Comparison of ENCODE assay signal across 1 cellular context in the genomic region with DNA sequence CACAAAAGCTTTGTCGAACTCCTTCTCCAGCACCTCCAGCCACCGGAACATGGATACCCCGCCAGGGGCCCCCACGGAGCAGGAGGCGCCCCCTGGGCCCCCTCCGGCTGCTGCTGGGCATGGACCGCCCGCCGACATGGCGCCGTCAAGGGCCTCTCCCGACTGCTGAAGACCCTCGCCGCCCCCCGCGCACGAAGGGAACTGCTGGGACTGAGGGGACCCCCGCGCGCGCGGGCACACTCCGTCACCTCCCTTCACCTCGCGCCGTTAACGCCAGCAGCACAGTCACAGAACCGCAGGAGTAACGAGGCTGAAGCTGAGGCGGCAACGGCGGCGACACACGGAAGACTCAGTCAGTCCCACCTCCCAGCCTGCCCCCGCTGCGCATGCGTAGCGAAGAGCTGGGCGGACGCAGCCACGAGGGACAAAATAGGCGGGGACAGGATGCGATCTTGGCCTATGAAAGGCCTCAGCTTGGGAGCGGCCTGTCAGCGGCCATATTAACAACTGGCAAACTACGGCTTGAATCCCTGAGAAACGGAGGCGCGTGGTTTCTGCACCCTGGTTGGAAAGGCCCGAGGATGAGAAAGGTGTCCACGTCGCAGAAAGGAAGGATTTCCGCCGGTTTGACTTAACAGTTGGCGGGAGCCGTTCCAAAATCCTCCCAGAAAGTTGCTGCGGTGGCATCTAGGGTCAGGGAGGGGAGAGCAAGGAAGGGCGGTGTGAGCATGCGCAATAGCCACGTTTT.
A peak's percentile ranks its signal among the peaks of the same experiment; 100 is the strongest.
TF ChIP-seq lines count a peak whose summit lies in the region.

A gene (minus strand): TSS at position 361 of the 748 bp plus-strand sequence. CDS start 223 bp downstream, at position 138.

TF ChIP-seq in HepG2, 621 proteins besides CTCF, POLR2A, EP300 and RAD21 (continued from another document and continues in another):
- TF ChIP-seq, protein P1, sequence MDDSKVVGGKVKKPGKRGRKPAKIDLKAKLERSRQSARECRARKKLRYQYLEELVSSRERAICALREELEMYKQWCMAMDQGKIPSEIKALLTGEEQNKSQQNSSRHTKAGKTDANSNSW (CRISPR knock-in tag; IDR thresholded peaks at IDR 0.05; ENCODE audit: borderline replicate concordance): peak; percentile 61; the same call in 1 of the 2 replicates
- peak; percentile 98 for TF ChIP-seq ERF (CRISPR knock-in tag; IDR thresholded peaks at IDR 0.05)
- TF ChIP-seq ARNTL (CRISPR knock-in tag; IDR thresholded peaks at IDR 0.05): peak; percentile 83; the same call in 1 of the 2 replicates
- peak; percentile 75; the same call in 1 of the 2 replicates for TF ChIP-seq RFXANK (CRISPR knock-in tag; IDR thresholded peaks at IDR 0.05)
- TF ChIP-seq ZNF354B (CRISPR knock-in tag; IDR thresholded peaks at IDR 0.05): 0 out of 2 replicates have a peak, but pooled peaks have one; percentile 67
- TF ChIP-seq, protein P2, sequence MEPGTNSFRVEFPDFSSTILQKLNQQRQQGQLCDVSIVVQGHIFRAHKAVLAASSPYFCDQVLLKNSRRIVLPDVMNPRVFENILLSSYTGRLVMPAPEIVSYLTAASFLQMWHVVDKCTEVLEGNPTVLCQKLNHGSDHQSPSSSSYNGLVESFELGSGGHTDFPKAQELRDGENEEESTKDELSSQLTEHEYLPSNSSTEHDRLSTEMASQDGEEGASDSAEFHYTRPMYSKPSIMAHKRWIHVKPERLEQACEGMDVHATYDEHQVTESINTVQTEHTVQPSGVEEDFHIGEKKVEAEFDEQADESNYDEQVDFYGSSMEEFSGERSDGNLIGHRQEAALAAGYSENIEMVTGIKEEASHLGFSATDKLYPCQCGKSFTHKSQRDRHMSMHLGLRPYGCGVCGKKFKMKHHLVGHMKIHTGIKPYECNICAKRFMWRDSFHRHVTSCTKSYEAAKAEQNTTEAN (CRISPR knock-in tag; conservative IDR thresholded peaks at IDR 0.05): peak; percentile 90
- TF ChIP-seq ZNF383 (CRISPR knock-in tag; IDR thresholded peaks at IDR 0.05; ENCODE audit: borderline replicate concordance): peak; percentile 94; the same call in 1 of the 2 replicates
- TF ChIP-seq ZNF484 (CRISPR knock-in tag; IDR thresholded peaks at IDR 0.05; ENCODE audit: borderline replicate concordance, low read depth): peak; percentile 63; the same call in 1 of the 2 replicates
- TF ChIP-seq SMARCC2 (IDR thresholded peaks at IDR 0.05): no peak
- TF ChIP-seq, protein P3, sequence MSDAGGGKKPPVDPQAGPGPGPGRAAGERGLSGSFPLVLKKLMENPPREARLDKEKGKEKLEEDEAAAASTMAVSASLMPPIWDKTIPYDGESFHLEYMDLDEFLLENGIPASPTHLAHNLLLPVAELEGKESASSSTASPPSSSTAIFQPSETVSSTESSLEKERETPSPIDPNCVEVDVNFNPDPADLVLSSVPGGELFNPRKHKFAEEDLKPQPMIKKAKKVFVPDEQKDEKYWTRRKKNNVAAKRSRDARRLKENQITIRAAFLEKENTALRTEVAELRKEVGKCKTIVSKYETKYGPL (CRISPR knock-in tag; IDR thresholded peaks at IDR 0.05): peak; percentile 90
- peak; percentile 97 for TF ChIP-seq SATB2 (CRISPR knock-in tag; IDR thresholded peaks at IDR 0.05)
- TF ChIP-seq KMT2A (CRISPR knock-in tag; IDR thresholded peaks at IDR 0.05): peak; percentile 95
- peak; percentile 97; the same call in 1 of the 2 replicates for TF ChIP-seq PAX8 (CRISPR knock-in tag; IDR thresholded peaks at IDR 0.05; ENCODE audit: borderline replicate concordance)
- TF ChIP-seq ZSCAN30 (CRISPR knock-in tag; IDR thresholded peaks at IDR 0.05): 0 out of 2 replicates have a peak, but pooled peaks have one; percentile 62
- TF ChIP-seq KMT2B (CRISPR knock-in tag; IDR thresholded peaks at IDR 0.05): peak; percentile 97
- TF ChIP-seq ZNF101 (CRISPR knock-in tag; IDR thresholded peaks at IDR 0.05; ENCODE audit: borderline replicate concordance, low read depth): peak; percentile 95
- TF ChIP-seq NR2F1 (CRISPR knock-in tag; IDR thresholded peaks at IDR 0.05): peak in 1 of 2 experiments; percentile 30; a peak in 2 of 4 replicates
- TF ChIP-seq, protein P4, sequence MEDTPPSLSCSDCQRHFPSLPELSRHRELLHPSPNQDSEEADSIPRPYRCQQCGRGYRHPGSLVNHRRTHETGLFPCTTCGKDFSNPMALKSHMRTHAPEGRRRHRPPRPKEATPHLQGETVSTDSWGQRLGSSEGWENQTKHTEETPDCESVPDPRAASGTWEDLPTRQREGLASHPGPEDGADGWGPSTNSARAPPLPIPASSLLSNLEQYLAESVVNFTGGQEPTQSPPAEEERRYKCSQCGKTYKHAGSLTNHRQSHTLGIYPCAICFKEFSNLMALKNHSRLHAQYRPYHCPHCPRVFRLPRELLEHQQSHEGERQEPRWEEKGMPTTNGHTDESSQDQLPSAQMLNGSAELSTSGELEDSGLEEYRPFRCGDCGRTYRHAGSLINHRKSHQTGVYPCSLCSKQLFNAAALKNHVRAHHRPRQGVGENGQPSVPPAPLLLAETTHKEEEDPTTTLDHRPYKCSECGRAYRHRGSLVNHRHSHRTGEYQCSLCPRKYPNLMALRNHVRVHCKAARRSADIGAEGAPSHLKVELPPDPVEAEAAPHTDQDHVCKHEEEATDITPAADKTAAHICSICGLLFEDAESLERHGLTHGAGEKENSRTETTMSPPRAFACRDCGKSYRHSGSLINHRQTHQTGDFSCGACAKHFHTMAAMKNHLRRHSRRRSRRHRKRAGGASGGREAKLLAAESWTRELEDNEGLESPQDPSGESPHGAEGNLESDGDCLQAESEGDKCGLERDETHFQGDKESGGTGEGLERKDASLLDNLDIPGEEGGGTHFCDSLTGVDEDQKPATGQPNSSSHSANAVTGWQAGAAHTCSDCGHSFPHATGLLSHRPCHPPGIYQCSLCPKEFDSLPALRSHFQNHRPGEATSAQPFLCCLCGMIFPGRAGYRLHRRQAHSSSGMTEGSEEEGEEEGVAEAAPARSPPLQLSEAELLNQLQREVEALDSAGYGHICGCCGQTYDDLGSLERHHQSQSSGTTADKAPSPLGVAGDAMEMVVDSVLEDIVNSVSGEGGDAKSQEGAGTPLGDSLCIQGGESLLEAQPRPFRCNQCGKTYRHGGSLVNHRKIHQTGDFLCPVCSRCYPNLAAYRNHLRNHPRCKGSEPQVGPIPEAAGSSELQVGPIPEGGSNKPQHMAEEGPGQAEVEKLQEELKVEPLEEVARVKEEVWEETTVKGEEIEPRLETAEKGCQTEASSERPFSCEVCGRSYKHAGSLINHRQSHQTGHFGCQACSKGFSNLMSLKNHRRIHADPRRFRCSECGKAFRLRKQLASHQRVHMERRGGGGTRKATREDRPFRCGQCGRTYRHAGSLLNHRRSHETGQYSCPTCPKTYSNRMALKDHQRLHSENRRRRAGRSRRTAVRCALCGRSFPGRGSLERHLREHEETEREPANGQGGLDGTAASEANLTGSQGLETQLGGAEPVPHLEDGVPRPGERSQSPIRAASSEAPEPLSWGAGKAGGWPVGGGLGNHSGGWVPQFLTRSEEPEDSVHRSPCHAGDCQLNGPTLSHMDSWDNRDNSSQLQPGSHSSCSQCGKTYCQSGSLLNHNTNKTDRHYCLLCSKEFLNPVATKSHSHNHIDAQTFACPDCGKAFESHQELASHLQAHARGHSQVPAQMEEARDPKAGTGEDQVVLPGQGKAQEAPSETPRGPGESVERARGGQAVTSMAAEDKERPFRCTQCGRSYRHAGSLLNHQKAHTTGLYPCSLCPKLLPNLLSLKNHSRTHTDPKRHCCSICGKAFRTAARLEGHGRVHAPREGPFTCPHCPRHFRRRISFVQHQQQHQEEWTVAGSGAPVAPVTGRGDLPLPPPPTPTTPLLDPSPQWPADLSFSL (CRISPR knock-in tag; IDR thresholded peaks at IDR 0.05): 0 out of 2 replicates have a peak, but pooled peaks have one; percentile 1
- no peak for TF ChIP-seq ZNF136 (CRISPR knock-in tag; IDR thresholded peaks at IDR 0.05; ENCODE audit: low read depth)
- peak; percentile 90 for TF ChIP-seq ZNF543 (CRISPR knock-in tag; IDR thresholded peaks at IDR 0.05)
- TF ChIP-seq CBX1 (IDR thresholded peaks at IDR 0.05; ENCODE audit: low read depth): peak; percentile 84
- TF ChIP-seq ZSCAN21 (CRISPR knock-in tag; IDR thresholded peaks at IDR 0.05; ENCODE audit: borderline replicate concordance): peak; percentile 97
- TF ChIP-seq, protein P5, sequence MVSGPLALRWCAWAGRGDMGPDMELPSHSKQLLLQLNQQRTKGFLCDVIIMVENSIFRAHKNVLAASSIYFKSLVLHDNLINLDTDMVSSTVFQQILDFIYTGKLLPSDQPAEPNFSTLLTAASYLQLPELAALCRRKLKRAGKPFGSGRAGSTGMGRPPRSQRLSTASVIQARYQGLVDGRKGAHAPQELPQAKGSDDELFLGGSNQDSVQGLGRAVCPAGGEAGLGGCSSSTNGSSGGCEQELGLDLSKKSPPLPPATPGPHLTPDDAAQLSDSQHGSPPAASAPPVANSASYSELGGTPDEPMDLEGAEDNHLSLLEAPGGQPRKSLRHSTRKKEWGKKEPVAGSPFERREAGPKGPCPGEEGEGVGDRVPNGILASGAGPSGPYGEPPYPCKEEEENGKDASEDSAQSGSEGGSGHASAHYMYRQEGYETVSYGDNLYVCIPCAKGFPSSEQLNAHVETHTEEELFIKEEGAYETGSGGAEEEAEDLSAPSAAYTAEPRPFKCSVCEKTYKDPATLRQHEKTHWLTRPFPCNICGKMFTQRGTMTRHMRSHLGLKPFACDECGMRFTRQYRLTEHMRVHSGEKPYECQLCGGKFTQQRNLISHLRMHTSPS (CRISPR knock-in tag; IDR thresholded peaks at IDR 0.05; ENCODE audit: low read depth): peak; percentile 59
- TF ChIP-seq, protein P6, sequence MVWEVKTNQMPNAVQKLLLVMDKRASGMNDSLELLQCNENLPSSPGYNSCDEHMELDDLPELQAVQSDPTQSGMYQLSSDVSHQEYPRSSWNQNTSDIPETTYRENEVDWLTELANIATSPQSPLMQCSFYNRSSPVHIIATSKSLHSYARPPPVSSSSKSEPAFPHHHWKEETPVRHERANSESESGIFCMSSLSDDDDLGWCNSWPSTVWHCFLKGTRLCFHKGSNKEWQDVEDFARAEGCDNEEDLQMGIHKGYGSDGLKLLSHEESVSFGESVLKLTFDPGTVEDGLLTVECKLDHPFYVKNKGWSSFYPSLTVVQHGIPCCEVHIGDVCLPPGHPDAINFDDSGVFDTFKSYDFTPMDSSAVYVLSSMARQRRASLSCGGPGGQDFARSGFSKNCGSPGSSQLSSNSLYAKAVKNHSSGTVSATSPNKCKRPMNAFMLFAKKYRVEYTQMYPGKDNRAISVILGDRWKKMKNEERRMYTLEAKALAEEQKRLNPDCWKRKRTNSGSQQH (CRISPR knock-in tag; IDR thresholded peaks at IDR 0.05; ENCODE audit: low read depth): peak; percentile 85
- peak; percentile 95 for TF ChIP-seq MEIS2 (CRISPR knock-in tag; IDR thresholded peaks at IDR 0.05)
- peak; percentile 98 for TF ChIP-seq ZNF816 (CRISPR knock-in tag; IDR thresholded peaks at IDR 0.05; ENCODE audit: borderline replicate concordance)
- TF ChIP-seq TP53 (CRISPR knock-in tag; conservative IDR thresholded peaks at IDR 0.05): peak; percentile 86; the same call in 1 of the 2 replicates
- TF ChIP-seq ZNF652 (CRISPR knock-in tag; IDR thresholded peaks at IDR 0.05; ENCODE audit: borderline replicate concordance, low read depth): no peak
- peak; percentile 86 for TF ChIP-seq ZNF331 (CRISPR knock-in tag; IDR thresholded peaks at IDR 0.05)
- peak; percentile 98 for TF ChIP-seq KDM2A (CRISPR knock-in tag; IDR thresholded peaks at IDR 0.05; ENCODE audit: borderline replicate concordance, low read depth)
- TF ChIP-seq PCBP2 (optimal IDR thresholded peaks at IDR 0.05; ENCODE audit: low read depth, low read length, poor library complexity, severe bottlenecking): no peak
- TF ChIP-seq, protein P7, sequence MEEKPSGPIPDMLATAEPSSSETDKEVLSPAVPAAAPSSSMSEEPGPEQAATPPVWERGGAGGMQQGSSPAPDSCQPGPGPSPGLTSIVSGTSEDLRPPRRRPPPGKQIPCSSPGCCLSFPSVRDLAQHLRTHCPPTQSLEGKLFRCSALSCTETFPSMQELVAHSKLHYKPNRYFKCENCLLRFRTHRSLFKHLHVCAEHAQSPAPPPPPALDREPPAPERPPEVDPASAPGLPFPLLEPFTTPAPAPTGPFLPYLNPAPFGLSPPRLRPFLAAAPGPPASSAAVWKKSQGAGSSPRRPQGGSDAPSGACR (CRISPR knock-in tag; IDR thresholded peaks at IDR 0.05): peak; percentile 77
- peak; percentile 99 for TF ChIP-seq ASH2L (IDR thresholded peaks at IDR 0.05; ENCODE audit: insufficient read length, low read depth, low read length)
- peak; percentile 9 for TF ChIP-seq SMAD3 (CRISPR knock-in tag; IDR thresholded peaks at IDR 0.05)
- TF ChIP-seq, protein P8, sequence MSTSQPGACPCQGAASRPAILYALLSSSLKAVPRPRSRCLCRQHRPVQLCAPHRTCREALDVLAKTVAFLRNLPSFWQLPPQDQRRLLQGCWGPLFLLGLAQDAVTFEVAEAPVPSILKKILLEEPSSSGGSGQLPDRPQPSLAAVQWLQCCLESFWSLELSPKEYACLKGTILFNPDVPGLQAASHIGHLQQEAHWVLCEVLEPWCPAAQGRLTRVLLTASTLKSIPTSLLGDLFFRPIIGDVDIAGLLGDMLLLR (CRISPR knock-in tag; IDR thresholded peaks at IDR 0.05): peak; percentile 85; the same call in 1 of the 2 replicates
- TF ChIP-seq, protein P9, sequence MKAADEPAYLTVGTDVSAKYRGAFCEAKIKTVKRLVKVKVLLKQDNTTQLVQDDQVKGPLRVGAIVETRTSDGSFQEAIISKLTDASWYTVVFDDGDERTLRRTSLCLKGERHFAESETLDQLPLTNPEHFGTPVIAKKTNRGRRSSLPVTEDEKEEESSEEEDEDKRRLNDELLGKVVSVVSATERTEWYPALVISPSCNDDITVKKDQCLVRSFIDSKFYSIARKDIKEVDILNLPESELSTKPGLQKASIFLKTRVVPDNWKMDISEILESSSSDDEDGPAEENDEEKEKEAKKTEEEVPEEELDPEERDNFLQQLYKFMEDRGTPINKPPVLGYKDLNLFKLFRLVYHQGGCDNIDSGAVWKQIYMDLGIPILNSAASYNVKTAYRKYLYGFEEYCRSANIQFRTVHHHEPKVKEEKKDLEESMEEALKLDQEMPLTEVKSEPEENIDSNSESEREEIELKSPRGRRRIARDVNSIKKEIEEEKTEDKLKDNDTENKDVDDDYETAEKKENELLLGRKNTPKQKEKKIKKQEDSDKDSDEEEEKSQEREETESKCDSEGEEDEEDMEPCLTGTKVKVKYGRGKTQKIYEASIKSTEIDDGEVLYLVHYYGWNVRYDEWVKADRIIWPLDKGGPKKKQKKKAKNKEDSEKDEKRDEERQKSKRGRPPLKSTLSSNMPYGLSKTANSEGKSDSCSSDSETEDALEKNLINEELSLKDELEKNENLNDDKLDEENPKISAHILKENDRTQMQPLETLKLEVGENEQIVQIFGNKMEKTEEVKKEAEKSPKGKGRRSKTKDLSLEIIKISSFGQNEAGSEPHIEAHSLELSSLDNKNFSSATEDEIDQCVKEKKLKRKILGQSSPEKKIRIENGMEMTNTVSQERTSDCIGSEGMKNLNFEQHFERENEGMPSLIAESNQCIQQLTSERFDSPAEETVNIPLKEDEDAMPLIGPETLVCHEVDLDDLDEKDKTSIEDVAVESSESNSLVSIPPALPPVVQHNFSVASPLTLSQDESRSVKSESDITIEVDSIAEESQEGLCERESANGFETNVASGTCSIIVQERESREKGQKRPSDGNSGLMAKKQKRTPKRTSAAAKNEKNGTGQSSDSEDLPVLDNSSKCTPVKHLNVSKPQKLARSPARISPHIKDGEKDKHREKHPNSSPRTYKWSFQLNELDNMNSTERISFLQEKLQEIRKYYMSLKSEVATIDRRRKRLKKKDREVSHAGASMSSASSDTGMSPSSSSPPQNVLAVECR (CRISPR knock-in tag; IDR thresholded peaks at IDR 0.05; ENCODE audit: borderline replicate concordance): peak; percentile 97
- TF ChIP-seq MAZ (IDR thresholded peaks at IDR 0.05; ENCODE audit: borderline replicate concordance, low read depth, low read length): peak; percentile 82; the same call in 1 of the 2 replicates
- peak; percentile 96 for TF ChIP-seq MAZ (CRISPR knock-in tag; IDR thresholded peaks at IDR 0.05; ENCODE audit: low read depth)
